ENCODE assay signal across 9 cellular contexts in the genomic region with DNA sequence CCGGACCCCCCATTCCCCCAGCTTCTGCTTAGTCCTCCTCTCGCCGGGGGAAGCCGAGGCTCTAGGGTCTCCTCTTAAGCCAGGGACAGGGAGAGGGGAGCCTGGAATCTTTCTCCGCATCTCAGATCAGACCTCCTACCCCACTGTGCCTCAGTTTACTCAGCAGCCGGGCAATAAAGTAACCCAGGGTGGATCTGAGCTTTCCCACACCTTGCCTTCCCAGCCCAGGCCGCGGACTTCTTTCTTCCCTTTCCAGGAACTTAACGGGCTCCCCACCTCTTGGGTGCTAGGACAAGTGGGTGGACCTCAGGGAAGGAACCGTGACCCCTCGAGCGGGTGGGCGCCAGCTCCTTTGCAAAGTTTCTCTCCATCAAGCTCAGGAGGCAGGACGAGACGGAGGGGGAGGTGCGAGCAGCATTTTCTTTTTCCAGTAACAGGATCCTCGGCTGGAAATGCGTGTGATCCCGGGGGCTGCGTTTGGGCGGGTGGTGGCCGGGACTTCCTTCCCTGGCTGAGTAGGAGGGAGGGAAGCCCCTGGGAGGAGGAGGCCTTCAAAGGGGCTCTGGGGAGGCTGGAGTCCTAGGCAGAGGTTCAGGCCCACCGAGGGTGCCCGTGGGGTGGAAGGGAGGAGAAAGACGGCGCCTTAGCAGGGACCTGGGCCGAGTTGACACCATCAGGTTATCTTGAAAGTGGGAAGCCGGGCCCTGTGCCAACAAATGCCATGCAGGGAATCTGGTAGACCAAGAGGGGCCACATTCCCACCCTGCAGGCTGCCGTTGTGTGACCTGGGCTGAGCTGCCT. TPM values are rescaled to one million over a fixed set of nuclear protein-coding genes. Genes with fewer than 3 reads are reported as not detected.
DNase-seq lines count a peak whose midpoint lies in the region; ATAC-seq, FAIRE-seq and TF ChIP-seq lines count a peak whose summit lies in the region.
"Had no signal": no experiment of that assay in that cellular context is flagged by ENCODE, and none has a peak within 500 bp of the region (broad histone marks: within the 10 kb centered on the region; RNA-seq: fewer than 3 reads in every experiment).

No MANE protein-coding gene starts in this region.

- H3K4me1 ChIP-seq in colonic mucosa, result peaks cover 14% of the 10 kb centered on the region
- H3K4me1 ChIP-seq in vagina, result peaks cover 33% of the 10 kb centered on the region

- peaks cover 53 to 54% of the 10 kb centered on the region in 2 donors for H3K27me3 Mint-ChIP-seq in natural killer cell (ENCODE audit: low read depth in 2 of 2)
- peaks cover 29 to 46% of the 10 kb centered on the region in 2 donors for H3K27me3 Mint-ChIP-seq in natural killer cell treated with Interleukin-12 subunit alpha and Interleukin-12 subunit beta and Interleukin-15 and Interleukin-18, amount 100 ng/mL, for 72 hours
- H3K27me3 Mint-ChIP-seq in mesothelial cell of epicardium (ENCODE audit: low read depth), result no peaks in the 10 kb centered on the region

- H3K9me3 ChIP-seq in colonic mucosa, result no peaks in the 10 kb centered on the region
- H3K9me3 ChIP-seq in vagina, result no peaks in the 10 kb centered on the region

- peaks cover 5 to 17% of the 10 kb centered on the region in 2 donors for H3K4me1 Mint-ChIP-seq in natural killer cell
- peaks cover 0 to 12% of the 10 kb centered on the region in 2 donors for H3K4me1 Mint-ChIP-seq in natural killer cell treated with Interleukin-12 subunit alpha and Interleukin-12 subunit beta and Interleukin-15 and Interleukin-18, amount 100 ng/mL, for 72 hours (ENCODE audit: low read depth in 2 of 2)
- peaks cover 44% of the 10 kb centered on the region for H3K4me1 Mint-ChIP-seq in mesothelial cell of epicardium

- FAIRE-seq in HTR-8/SVneo (lab: Jason Lieb, UNC), result no peak
- FAIRE-seq: G401.6 had no signal

- TF ChIP-seq POLR2A in vagina (IDR thresholded peaks at IDR 0.05), result no peak

- TF ChIP-seq CTCF in natural killer cell (IDR thresholded peaks at IDR 0.05) (no peak), colonic mucosa (IDR thresholded peaks at IDR 0.05) (no peak), mesothelial cell of epicardium (IDR thresholded peaks at IDR 0.05; ENCODE audit: unreplicated experiment) (no peak), vagina (IDR thresholded peaks at IDR 0.05) (no peak)

- H3K36me3 Mint-ChIP-seq in natural killer cell, result no peaks in the 10 kb centered on the region
- H3K36me3 Mint-ChIP-seq in natural killer cell treated with Interleukin-12 subunit alpha and Interleukin-12 subunit beta and Interleukin-15 and Interleukin-18, amount 100 ng/mL, for 72 hours, result no peaks in the 10 kb centered on the region
- H3K36me3 Mint-ChIP-seq in mesothelial cell of epicardium, result peaks cover 3% of the 10 kb centered on the region

- H3K9ac ChIP-seq in colonic mucosa (ENCODE audit: low read depth in 2 of 2, low read length in 2 of 2), result peak overlapping the region; percentile 96 to 99

- H3K4me3 ChIP-seq in colonic mucosa (peak overlapping the region; percentile 60), vagina (peak overlapping the region; percentile 61 to 78)

- H3K9me3 Mint-ChIP-seq in natural killer cell (no peaks in the 10 kb centered on the region), mesothelial cell of epicardium (no peaks in the 10 kb centered on the region)
- no peaks in the 10 kb centered on the region for H3K9me3 Mint-ChIP-seq in natural killer cell treated with Interleukin-12 subunit alpha and Interleukin-12 subunit beta and Interleukin-15 and Interleukin-18, amount 100 ng/mL, for 72 hours

- DNase-seq in natural killer cell (no peak), colonic mucosa (peak; percentile 72), mesothelial cell of epicardium (ENCODE audit: low spot score in 2 of 2, unreplicated experiment in 2 of 2) (peak; percentile 38 to 69), vagina (ENCODE audit: extremely low spot score in 2 of 2) (no peak), HTR-8/SVneo (ENCODE audit: insufficient read length, low spot score) (no peak), cerebellar cortex (ENCODE audit: low spot score) (no peak)
- no peak for DNase-seq in natural killer cell treated with Interleukin-12 subunit alpha and Interleukin-12 subunit beta and Interleukin-15 and Interleukin-18, amount 100 ng/mL, for 72 hours (ENCODE audit: low spot score)

- intact Hi-C loops in natural killer cell (cut with micrococcal nuclease) (no loop called here), colonic mucosa (cut with DNase I) (no loop called here), vagina (cut with DNase I) (loop anchor here (5.0 kb wide), 1 partner anchor 35 kb away; no protein-coding TSS in a partner anchor)

- H3K4me3 Mint-ChIP-seq in natural killer cell (peak overlapping the region; percentile 70), mesothelial cell of epicardium (peak overlapping the region; percentile 86)
- H3K4me3 Mint-ChIP-seq in natural killer cell treated with Interleukin-12 subunit alpha and Interleukin-12 subunit beta and Interleukin-15 and Interleukin-18, amount 100 ng/mL, for 72 hours, result no peak overlapping the region

- H3K27me3 ChIP-seq in colonic mucosa (no peaks in the 10 kb centered on the region), vagina (no peaks in the 10 kb centered on the region)

- H3K27ac ChIP-seq in colonic mucosa, result peak overlapping the region; percentile 90
- peak overlapping the region; percentile 73 for H3K27ac ChIP-seq in vagina

- no peaks in the 10 kb centered on the region for H3K36me3 ChIP-seq in colonic mucosa
- H3K36me3 ChIP-seq in vagina, result no peaks in the 10 kb centered on the region

- ATAC-seq in natural killer cell, result no peak
- ATAC-seq in natural killer cell treated with Interleukin-12 subunit alpha and Interleukin-12 subunit beta and Interleukin-15 and Interleukin-18, amount 100 ng/mL, for 72 hours, result no peak
- no peak for ATAC-seq in GM19452 (IDR thresholded peaks at IDR 0.05; ENCODE audit: unreplicated experiment)

- no peak overlapping the region for H3K27ac Mint-ChIP-seq in natural killer cell
- no peak overlapping the region for H3K27ac Mint-ChIP-seq in natural killer cell treated with Interleukin-12 subunit alpha and Interleukin-12 subunit beta and Interleukin-15 and Interleukin-18, amount 100 ng/mL, for 72 hours
- H3K27ac Mint-ChIP-seq in mesothelial cell of epicardium, result peak overlapping the region; percentile 92

RNA-seq across cellular contexts. Expression of gene DAB2IP, which starts 0.8 kb away (rescaled TPM):
- total RNA-seq in natural killer cell, result 1 to 10 TPM in 1 of 3 donors, under 1 TPM in 1, not detected in 1; 0.19 to 2.5 TPM
- total RNA-seq in natural killer cell treated with Interleukin-12 subunit alpha and Interleukin-12 subunit beta and Interleukin-15 and Interleukin-18, amount 100 ng/mL, for 72 hours, result under 1 TPM; 0.07 to 0.53 TPM
- 100 to 1,000 TPM; 126 to 130 TPM for total RNA-seq in colonic mucosa
- 71.1 to 76.5 TPM (median 75.7 TPM) in 3 replicates for total RNA-seq in mesothelial cell of epicardium
- 38.8 TPM for total RNA-seq in vagina

Comparison
In these comparisons a context has a peak if more than half of its experiments do, and no peak if none do; other contexts are left out.
1. DNase-seq: peak in colonic mucosa (single experiment) and mesothelial cell of epicardium (2 of 2); none in natural killer cell (single experiment), natural killer cell treated with Interleukin-12 subunit alpha and Interleukin-12 subunit beta and Interleukin-15 and Interleukin-18, amount 100 ng/mL, for 72 hours (single experiment), vagina (0 of 2), HTR-8/SVneo (single experiment) and cerebellar cortex (single experiment).
2. RNA of gene DAB2IP, which starts 0.8 kb away (total RNA-seq): 126 to 130 TPM in colonic mucosa, 71.1 to 76.5 TPM in mesothelial cell of epicardium and 38.8 TPM in vagina (single experiment); 0.07 to 0.53 TPM in natural killer cell treated with Interleukin-12 subunit alpha and Interleukin-12 subunit beta and Interleukin-15 and Interleukin-18, amount 100 ng/mL, for 72 hours and 0.19 to 2.5 TPM in natural killer cell; every median in the first group is over 10 times any median in the second.